In genomic region chr19:43901395-43902390, GRCh38 we compare ENCODE assay signal across 8 cellular contexts. TPM values are rescaled to one million over a fixed set of nuclear protein-coding genes. Genes with fewer than 3 reads are reported as not detected.
A peak's percentile ranks its signal among the peaks of the same experiment; 100 is the strongest.
DNase-seq lines count a peak whose midpoint lies in the region; TF ChIP-seq lines count a peak whose summit lies in the region.

No MANE protein-coding gene starts in this region.

- no peak for TF ChIP-seq POLR2A in uterus (IDR thresholded peaks at IDR 0.05)

- peak; percentile 39 for DNase-seq in NCI-H1436 (lab: John Stamatoyannopoulos, UW)
- DNase-seq in NCI-H1436 treated with DMSO at 0.1 percent for 48 hours (lab: John Stamatoyannopoulos, UW) = no peak
- DNase-seq in HuH-7 (ENCODE audit: low spot score) = peak; percentile 81
- DNase-seq in UCSD-AML1 (lab: John Stamatoyannopoulos, UW; ENCODE audit: unreplicated experiment) = peak; percentile 53
- DNase-seq in iPS DF 19.7 (ENCODE audit: low read depth, low spot score) = peak; percentile 81
- DNase-seq in renal cortical epithelial cell (ENCODE audit: low read depth) = peak; percentile 76
- peak; percentile 69 to 74 for DNase-seq in uterus

- peaks cover 10% of the 10 kb centered on the region for H3K27me3 Mint-ChIP-seq in brain

- intact Hi-C loops in uterus (cut with DNase I; ENCODE audit: low total_unique reads) = no loop called here

- H3K4me3 ChIP-seq in uterus = peak overlapping the region; percentile 27 to 47

- H3K36me3 ChIP-seq in uterus = no peaks in the 10 kb centered on the region

- no peaks in the 10 kb centered on the region for H3K27me3 ChIP-seq in uterus

- H3K36me3 Mint-ChIP-seq in brain = peaks cover 91% of the 10 kb centered on the region

- peak overlapping the region; percentile 99 to 100 (median 100) for H3K4me3 Mint-ChIP-seq in brain

- peaks cover 42 to 78% (median 67%) of the 10 kb centered on the region in 5 experiments for H3K9me3 Mint-ChIP-seq in brain

- H3K4me1 ChIP-seq in uterus = no peaks in the 10 kb centered on the region

- TF ChIP-seq CTCF in brain (conservative IDR thresholded peaks at IDR 0.05) = no peak
- TF ChIP-seq CTCF in uterus (IDR thresholded peaks at IDR 0.05) = no peak

- peaks cover 43% of the 10 kb centered on the region for H3K4me1 Mint-ChIP-seq in brain

- peak overlapping the region; percentile 88 to 99 (median 98) for H3K27ac Mint-ChIP-seq in brain

- peaks cover 0 to 36% of the 10 kb centered on the region in 2 donors for H3K9me3 ChIP-seq in uterus

- no peak overlapping the region for H3K27ac ChIP-seq in uterus

RNA-seq across cellular contexts. Expression of gene ZNF404, which starts 17.9 kb away (rescaled TPM):
- polyA plus RNA-seq in brain (ENCODE audit: insufficient read depth, low read depth, low replicate concordance) = 0.63 TPM
- total RNA-seq in renal cortical epithelial cell (2.6 and 6.0 TPM in 2 replicates), uterus (1 to 10 TPM in 3 of 4 donors, under 1 TPM in 1; 0.59 to 7.9 (median 6.4) TPM)

RNA-seq across cellular contexts. Expression of gene ZNF45, which starts 33.4 kb away (rescaled TPM):
- polyA plus RNA-seq in brain (ENCODE audit: insufficient read depth, low read depth, low replicate concordance) = 3.6 TPM
- total RNA-seq in renal cortical epithelial cell = 12.3 and 24.2 TPM in 2 replicates
- 10 to 100 TPM in 3 of 4 donors, 1 to 10 TPM in 1; 9.4 to 33.0 (median 14.6) TPM for total RNA-seq in uterus

RNA-seq across cellular contexts. Expression of gene ZNF221, which starts 49.3 kb away (rescaled TPM):
- 0.66 TPM for polyA plus RNA-seq in brain (ENCODE audit: insufficient read depth, low read depth, low replicate concordance)
- 4.0 and 13.7 TPM in 2 replicates for total RNA-seq in renal cortical epithelial cell
- 10 to 100 TPM in 1 of 4 donors, 1 to 10 TPM in 1, under 1 TPM in 1, not detected in 1; 0.77 to 26.9 (median 9.4) TPM for total RNA-seq in uterus
